9 cellular contexts compared by ENCODE assay signal in the genomic region with DNA sequence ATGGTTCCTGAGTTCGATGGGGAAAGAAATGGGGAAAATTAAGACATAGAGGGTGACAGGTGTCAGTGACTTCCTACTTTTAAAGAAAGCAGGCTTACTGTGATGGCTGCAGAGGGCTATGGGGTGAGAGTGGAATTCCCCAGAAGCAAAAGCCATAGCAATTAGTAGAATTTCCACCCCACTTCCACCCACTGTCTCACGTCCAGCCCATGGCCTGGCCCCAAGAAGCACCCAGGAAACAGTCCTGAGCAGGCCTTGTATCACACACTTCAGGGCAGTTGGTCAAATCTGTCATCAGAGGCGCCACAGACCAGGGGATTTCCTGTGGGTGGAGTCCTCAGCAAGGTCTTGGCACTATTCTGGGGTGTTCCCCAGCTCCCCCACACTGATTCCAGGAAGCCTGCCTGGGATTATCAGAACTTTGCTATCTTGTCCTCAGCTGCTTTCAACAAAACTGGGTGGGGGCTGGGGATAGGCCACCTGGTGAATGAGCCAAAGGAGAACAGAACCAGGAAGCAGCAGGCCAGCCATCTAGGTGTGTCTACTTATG.
DNase-seq lines count a peak whose midpoint lies in the region; ATAC-seq lines count a peak whose summit lies in the region.
"Had no signal": no experiment of that assay in that cellular context is flagged by ENCODE, and none has a peak within 500 bp of the region (broad histone marks: within the 10 kb centered on the region; RNA-seq: fewer than 3 reads in every experiment).

No MANE protein-coding gene starts in this region.

- H3K4me1 ChIP-seq in mucosa of rectum (ENCODE audit: control insufficient read depth in 2 of 2, insufficient read depth in 2 of 2, low read length in 2 of 2) (peaks cover 9 to 21% of the 10 kb centered on the region in 2 donors), GM23248 (ENCODE audit: insufficient read depth) (no peaks in the 10 kb centered on the region)

- no peak overlapping the region for H2AFZ ChIP-seq in GM23248

- H3K27me3 ChIP-seq in mucosa of rectum (ENCODE audit: control insufficient read depth in 2 of 2, insufficient read depth in 2 of 2, low read length in 2 of 2) (no peaks in the 10 kb centered on the region), GM23248 (replicated peaks; ENCODE audit: insufficient read depth) (no peaks in the 10 kb centered on the region)

- H3K4me3 ChIP-seq in mucosa of rectum (ENCODE audit: low read length in 2 of 2): no peak overlapping the region
- H3K4me3 ChIP-seq in GM23248: no peak overlapping the region
- H3K4me3 ChIP-seq: SK-N-MC had no signal

- H3K9me3 ChIP-seq in mucosa of rectum (ENCODE audit: control insufficient read depth in 2 of 2, low read length in 2 of 2) (no peaks in the 10 kb centered on the region), GM23248 (ENCODE audit: low read depth) (no peaks in the 10 kb centered on the region)

- H3K27ac ChIP-seq in mucosa of rectum (ENCODE audit: low read depth in 2 of 2, low read length in 2 of 2): peak overlapping the region; percentile 72 to 77
- no peak overlapping the region for H3K27ac ChIP-seq in GM23248
- H3K27ac ChIP-seq: SK-N-MC had no signal

- no peaks in the 10 kb centered on the region for H3K79me2 ChIP-seq in GM23248 (ENCODE audit: insufficient read depth)

- ATAC-seq in GM19035 (IDR thresholded peaks at IDR 0.05; ENCODE audit: unreplicated experiment) (peak; percentile 84), HG03045 (IDR thresholded peaks at IDR 0.05; ENCODE audit: unreplicated experiment) (peak; percentile 84)

- no peaks in the 10 kb centered on the region for H3K36me3 ChIP-seq in mucosa of rectum (ENCODE audit: control insufficient read depth in 2 of 2, insufficient read depth in 2 of 2, low read length in 2 of 2)
- no peaks in the 10 kb centered on the region for H3K36me3 ChIP-seq in GM23248 (ENCODE audit: low read depth)

- peak overlapping the region in 1 of 2 donors; percentile 15 for H3K9ac ChIP-seq in mucosa of rectum (ENCODE audit: low read depth in 1 of 2, low read length in 2 of 2)
- no peak overlapping the region for H3K9ac ChIP-seq in GM23248

- H4K20me1 ChIP-seq in GM23248 (ENCODE audit: insufficient read depth): no peaks in the 10 kb centered on the region

- 16 to 18% methylated on average over 3 of the region's 3 CpGs for WGBS in GM23248 (ENCODE audit: low coverage in 1 of 2, low lambda C conversion rate in 2 of 2, missing lambda C conversion rate in 2 of 2), 2 experiments

- no peaks in the 10 kb centered on the region for H3K9me2 ChIP-seq in GM23248 (ENCODE audit: insufficient read depth)

- in situ Hi-C loops in GM23248 (cut with MboI): no loop called here
- in situ Hi-C loops in G401 (cut with HindIII; ENCODE audit: low sequenced_read_pairs): no loop called here

- peak; percentile 39 for DNase-seq in activated CD4-positive, CD25-positive, alpha-beta regulatory T cell treated with anti-CD3 and anti-CD28 coated beads, Interleukin-2, amount 50 U/mL, for 16 hours (ENCODE audit: low read depth, low spot score)
- DNase-seq in GM23248 (no peak), G401 (ENCODE audit: low spot score) (no peak), HuH-7.5 (ENCODE audit: low spot score) (no peak), SKM-1 treated with dmso at 0.1 percent for 144 hours (lab: John Stamatoyannopoulos, UW; ENCODE audit: unreplicated experiment) (no peak)

- H3K4me2 ChIP-seq in GM23248 (ENCODE audit: unreplicated experiment): no peak overlapping the region

- H3F3A ChIP-seq in GM23248 (ENCODE audit: insufficient read depth): no peaks in the 10 kb centered on the region
